In the genomic region with DNA sequence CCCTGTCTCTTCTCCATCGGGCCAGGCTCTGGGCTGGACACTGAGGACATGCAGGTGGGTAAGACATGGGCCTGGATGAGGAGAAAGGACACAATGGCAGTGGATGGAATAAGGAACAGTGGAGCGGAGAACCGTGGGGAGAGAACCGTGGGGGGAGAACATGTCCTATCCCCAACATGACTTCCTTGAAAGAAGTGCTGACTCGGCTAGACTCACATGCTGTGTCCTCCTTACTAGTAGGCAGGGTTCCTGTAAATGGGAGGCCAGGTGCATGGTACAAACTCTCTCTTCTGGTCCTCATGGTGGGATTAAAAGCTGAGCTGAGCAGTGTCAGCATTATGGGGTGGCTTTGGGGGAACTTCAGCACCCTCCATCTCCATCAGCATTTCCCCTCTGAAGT, we compare ENCODE assay signal across 23 cellular contexts.
"Had no signal": no experiment of that assay in that cellular context is flagged by ENCODE, and none has a peak within 500 bp of the region (broad histone marks: within the 10 kb centered on the region; RNA-seq: fewer than 3 reads in every experiment).

No MANE protein-coding gene starts in this region.

- ATAC-seq: T-cell had no signal

- DNase-seq: Kasumi-1, MM.1S, NCI-H1092 treated with DMSO at 0.1 percent for 48 hours, NCI-H1436, NCI-H187, NCI-H2029, NCI-H2081 treated with DMSO at 0.1 percent for 48 hours, NCI-H2171, NCI-H226, NCI-H446, NCI-H510A, NCI-H524 treated with DMSO at 0.1 percent for 48 hours, NCI-H69, NCI-H774, SHP77, SK-N-SH, SW 1271, T-cell had no signal

- H3K4me2 ChIP-seq: KMS-11, SK-N-SH had no signal

- H3K27ac ChIP-seq: HL-60, KMS-11, RWPE1 had no signal

- FAIRE-seq: HTR-8/SVneo, RCC 7860 had no signal

- H3K9ac ChIP-seq: KMS-11, SK-N-SH had no signal

- H3K9me3 ChIP-seq: SK-N-SH had no signal
